20 cellular contexts compared by ENCODE assay signal in the genomic region with DNA sequence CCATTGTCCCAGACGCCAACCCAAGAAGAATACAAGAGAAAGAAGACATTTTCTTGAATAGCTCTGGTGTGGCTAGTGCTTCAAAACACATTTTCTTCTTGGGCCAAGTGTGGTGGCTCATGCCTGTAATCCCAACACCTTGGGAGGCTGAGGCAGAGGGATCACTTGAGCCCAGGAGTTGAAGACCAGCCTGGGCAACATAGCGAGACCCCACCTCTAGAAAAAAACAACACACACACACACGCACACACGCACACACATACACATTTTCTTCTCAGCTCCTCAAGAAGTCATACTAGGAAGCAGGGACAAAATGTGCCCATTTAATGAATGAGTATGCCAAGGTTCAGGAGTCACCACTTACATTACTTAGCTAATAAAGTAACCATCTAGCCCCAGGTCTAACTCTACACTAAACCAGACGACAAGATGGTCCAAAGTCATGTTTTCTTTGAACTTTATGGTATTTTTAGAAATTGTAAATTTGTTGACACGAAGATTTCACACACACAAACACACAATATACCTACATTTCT.
A peak's percentile ranks its signal among the peaks of the same experiment; 100 is the strongest.
DNase-seq lines count a peak whose midpoint lies in the region; ATAC-seq, FAIRE-seq and TF ChIP-seq lines count a peak whose summit lies in the region.
"Had no signal": no experiment of that assay in that cellular context is flagged by ENCODE, and none has a peak within 500 bp of the region (broad histone marks: within the 10 kb centered on the region; RNA-seq: fewer than 3 reads in every experiment).

No MANE protein-coding gene starts in this region.

- H3K9me3 Mint-ChIP-seq in WTC11 (no peaks in the 10 kb centered on the region), nephron progenitor cell (no peaks in the 10 kb centered on the region)
- H3K9me3 Mint-ChIP-seq: CD4-positive, CD25-positive, alpha-beta regulatory T cell; HFFc6 had no signal

- H3K4me1 ChIP-seq in A549: no peaks in the 10 kb centered on the region
- H3K4me1 ChIP-seq: Peyer's patch had no signal

- peaks cover 88% of the 10 kb centered on the region for H3K36me3 Mint-ChIP-seq in WTC11
- peaks cover 85% of the 10 kb centered on the region for H3K36me3 Mint-ChIP-seq in nephron progenitor cell (ENCODE audit: low read depth)

- CTCF ChIA-PET in A549 (lab: Yijun Ruan, JAX): interaction anchor here (1.4 to 4.7 kb wide), 3 partner anchors 8 to 96 kb away, joined by 3 to 24 read pairs (median 20); no protein-coding TSS in a partner anchor
- CTCF ChIA-PET in WTC11 (lab: Charles Lee): interaction anchor here (1.5 to 1.6 kb wide), 2 partner anchors 82 to 96 kb away, joined by 3 to 6 read pairs; no protein-coding TSS in a partner anchor

- FAIRE-seq in A549 (lab: Jason Lieb, UNC) (no peak), GM12891 (lab: Jason Lieb, UNC) (peak; percentile 13), H54 (lab: Jason Lieb, UNC) (no peak)

- no peak for TF ChIP-seq EP300 in A549 (IDR thresholded peaks at IDR 0.05)

- TF ChIP-seq POLR2A in A549 (IDR thresholded peaks at IDR 0.05; ENCODE audit: low read length): no peak
- TF ChIP-seq POLR2A in GM12891 (IDR thresholded peaks at IDR 0.05; ENCODE audit: low read depth, low read length): no peak
- no peak for TF ChIP-seq POLR2A in H54 (IDR thresholded peaks at IDR 0.05; ENCODE audit: low read depth, low read length)

- POLR2A ChIA-PET in A549 (lab: Yijun Ruan, JAX) (no interaction called here), WTC11 (lab: Charles Lee) (interaction anchor here (1.0 kb wide), 1 partner anchor 12 kb away, joined by 4 read pairs; no protein-coding TSS in a partner anchor)

- no peaks in the 10 kb centered on the region for H3K9me3 ChIP-seq in A549
- H3K9me3 ChIP-seq: Peyer's patch had no signal

- TF ChIP-seq CTCF in A549 (IDR thresholded peaks at IDR 0.05) (no peak), WTC11 (IDR thresholded peaks at IDR 0.05) (no peak), nephron progenitor cell (IDR thresholded peaks at IDR 0.05) (no peak)

- H3K27ac Mint-ChIP-seq in WTC11: peak overlapping the region; percentile 48
- H3K27ac Mint-ChIP-seq in nephron progenitor cell: peak overlapping the region; percentile 52
- H3K27ac Mint-ChIP-seq: HFFc6 had no signal

- H3K27me3 Mint-ChIP-seq in WTC11 (ENCODE audit: low read depth) (no peaks in the 10 kb centered on the region), nephron progenitor cell (ENCODE audit: low read depth, poor library complexity) (no peaks in the 10 kb centered on the region)
- H3K27me3 Mint-ChIP-seq: CD4-positive, CD25-positive, alpha-beta regulatory T cell had no signal

- ATAC-seq in A549 (no peak), WTC11 (no peak)
- ATAC-seq: SK-N-SH treated with all-trans-retinoic acid at 6 μM for 48 hours had no signal

- TF ChIP-seq RAD21 in A549 (conservative IDR thresholded peaks at IDR 0.05 in 1 of 2, IDR thresholded peaks at IDR 0.05 in 1 of 2): no peak

- DNase-seq in A549 (ENCODE audit: low read depth in 1 of 2, low spot score in 1 of 2) (no peak), GM12891 (ENCODE audit: insufficient read length, low spot score) (no peak), WTC11 (ENCODE audit: low spot score) (no peak), nephron progenitor cell (no peak), H54 (ENCODE audit: insufficient read length, low spot score) (no peak), NCI-H187 treated with DMSO at 0.1 percent for 48 hours (lab: John Stamatoyannopoulos, UW) (no peak)
- DNase-seq in activated CD4-positive, alpha-beta T cell treated with anti-CD3 and anti-CD28 coated beads, Interleukin-2, amount 50 U/mL, for 48 hours: no peak
- DNase-seq: CD4-positive, CD25-positive, alpha-beta regulatory T cell; DMS79; HFFc6; NCI-H1105; NCI-H146; NCI-H2029 treated with DMSO at 0.1 percent for 48 hours; NCI-H226; NCI-H510A treated with DMSO at 0.1 percent for 48 hours; NCI-H748 treated with DMSO at 0.1 percent for 48 hours had no signal

- 92% methylated on average over 6 of the region's 6 CpGs for WGBS in A549 (ENCODE audit: missing lambda C conversion rate)

- no peak overlapping the region for H3K4me2 ChIP-seq in A549
- H3K4me2 ChIP-seq: KMS-11 had no signal

- H3K4me3 Mint-ChIP-seq in WTC11 (no peak overlapping the region), nephron progenitor cell (no peak overlapping the region)
- H3K4me3 Mint-ChIP-seq: CD4-positive, CD25-positive, alpha-beta regulatory T cell; HFFc6 had no signal

- H3K4me1 Mint-ChIP-seq in WTC11 (no peaks in the 10 kb centered on the region), nephron progenitor cell (no peaks in the 10 kb centered on the region)

- no peak overlapping the region for H3K4me3 ChIP-seq in A549
- H3K4me3 ChIP-seq: Peyer's patch had no signal

- no peak overlapping the region for H3K27ac ChIP-seq in A549
- H3K27ac ChIP-seq: HL-60, KMS-11, Peyer's patch had no signal

TF ChIP-seq in A549, 52 proteins besides CTCF, POLR2A, EP300 and RAD21:
- TF ChIP-seq CHD4 (IDR thresholded peaks at IDR 0.05; ENCODE audit: borderline replicate concordance): no peak
- TF ChIP-seq, protein P1, sequence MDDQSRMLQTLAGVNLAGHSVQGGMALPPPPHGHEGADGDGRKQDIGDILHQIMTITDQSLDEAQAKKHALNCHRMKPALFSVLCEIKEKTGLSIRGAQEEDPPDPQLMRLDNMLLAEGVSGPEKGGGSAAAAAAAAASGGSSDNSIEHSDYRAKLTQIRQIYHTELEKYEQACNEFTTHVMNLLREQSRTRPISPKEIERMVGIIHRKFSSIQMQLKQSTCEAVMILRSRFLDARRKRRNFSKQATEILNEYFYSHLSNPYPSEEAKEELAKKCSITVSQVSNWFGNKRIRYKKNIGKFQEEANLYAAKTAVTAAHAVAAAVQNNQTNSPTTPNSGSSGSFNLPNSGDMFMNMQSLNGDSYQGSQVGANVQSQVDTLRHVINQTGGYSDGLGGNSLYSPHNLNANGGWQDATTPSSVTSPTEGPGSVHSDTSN (IDR thresholded peaks at IDR 0.05): no peak
- TF ChIP-seq KDM1A (IDR thresholded peaks at IDR 0.05; ENCODE audit: low read depth): 0 out of 2 replicates have a peak, but pooled peaks have one; percentile 42

TF ChIP-seq in GM12891, 5 proteins besides CTCF, POLR2A, EP300 and RAD21:
- no peak for TF ChIP-seq PAX5 (IDR thresholded peaks at IDR 0.05; ENCODE audit: insufficient read depth, low read length, severe bottlenecking)
- TF ChIP-seq TAF1 (IDR thresholded peaks at IDR 0.05; ENCODE audit: low read depth, low read length): no peak

TF ChIP-seq in WTC11, 78 proteins besides CTCF, POLR2A, EP300 and RAD21:
- TF ChIP-seq ZMAT4 (CRISPR knock-in tag; IDR thresholded peaks at IDR 0.05) (no peak), ZNF121 (CRISPR knock-in tag; IDR thresholded peaks at IDR 0.05) (peak; percentile 86; the same call in 1 of the 2 replicates)
